8 cellular contexts compared by ENCODE assay signal in the genomic region with DNA sequence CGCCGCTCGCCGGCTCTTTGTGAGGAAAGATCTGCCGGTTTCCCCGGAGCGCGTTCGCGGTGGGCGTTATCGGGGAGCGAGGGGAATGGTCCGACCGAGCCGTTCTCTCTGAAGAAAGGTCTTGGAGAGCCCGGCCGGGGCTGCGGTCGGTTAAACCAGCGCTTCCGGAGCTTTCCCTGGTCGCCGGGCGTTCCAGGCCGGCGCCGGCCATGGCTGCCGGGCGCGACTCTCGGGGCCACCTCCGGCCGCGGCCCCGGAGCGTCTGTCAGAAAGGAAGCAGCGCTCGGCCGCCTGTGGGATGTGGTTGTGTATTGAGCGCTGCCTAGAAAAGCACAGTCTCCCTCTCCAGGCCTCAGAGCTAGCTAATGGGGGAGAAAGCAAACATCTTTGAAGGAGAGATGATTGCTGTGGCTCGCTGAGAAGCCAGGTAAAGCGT. TPM values are rescaled to one million over a fixed set of nuclear protein-coding genes. Genes with fewer than 3 reads are reported as not detected.
A peak's percentile ranks its signal among the peaks of the same experiment; 100 is the strongest.
DNase-seq lines count a peak whose midpoint lies in the region; ATAC-seq and TF ChIP-seq lines count a peak whose summit lies in the region.

No MANE protein-coding gene starts in this region.

- peaks cover 13% of the 10 kb centered on the region for H3K4me1 Mint-ChIP-seq in Calu3 (ENCODE audit: low read depth, unreplicated experiment)

- TF ChIP-seq CTCF in Calu3 (IDR thresholded peaks at IDR 0.05; ENCODE audit: unreplicated experiment): no peak
- TF ChIP-seq CTCF in SU-DHL-6 (IDR thresholded peaks at IDR 0.05; ENCODE audit: insufficient read depth, low read length, poor library complexity, severe bottlenecking): no peak
- no peak for TF ChIP-seq CTCF in uterus (IDR thresholded peaks at IDR 0.05)

- H3K79me2 ChIP-seq in SU-DHL-6 (ENCODE audit: insufficient read depth, low read length): peaks cover 12% of the 10 kb centered on the region

- CTCF ChIA-PET in Calu3 (lab: Charles Lee): interaction anchor here (0.6 kb wide), 2 partner anchors 12 to 71 kb away, joined by 3 to 4 read pairs; no protein-coding TSS in a partner anchor

- H4K20me1 ChIP-seq in SU-DHL-6 (ENCODE audit: low read depth, low read length): peaks cover 13% of the 10 kb centered on the region; the same call in 1 of the 2 replicates

- H3K27me3 Mint-ChIP-seq in Calu3 (ENCODE audit: unreplicated experiment): no peaks in the 10 kb centered on the region

- H3K4me3 ChIP-seq in SU-DHL-6 (ENCODE audit: insufficient read depth, low read length, poor library complexity, severe bottlenecking): peak overlapping the region; percentile 72
- H3K4me3 ChIP-seq in uterus: peak overlapping the region; percentile 69 to 74

- no peaks in the 10 kb centered on the region for H3K9me2 ChIP-seq in SU-DHL-6 (replicated peaks; ENCODE audit: insufficient read depth, low read length)

- no peaks in the 10 kb centered on the region for H3K9me3 Mint-ChIP-seq in Calu3 (ENCODE audit: low read depth, unreplicated experiment)

- peaks cover 9 to 10% of the 10 kb centered on the region in 2 donors for H3K4me1 ChIP-seq in uterus

- no peak for TF ChIP-seq POLR2A in uterus (IDR thresholded peaks at IDR 0.05)

- H3K9me3 ChIP-seq in SU-DHL-6 (ENCODE audit: insufficient read depth, low read length) (no peaks in the 10 kb centered on the region), uterus (no peaks in the 10 kb centered on the region)

- peak; percentile 54 for DNase-seq in Calu3
- DNase-seq in HuH-7.5 (ENCODE audit: low spot score): peak; percentile 44
- peak; percentile 66 for DNase-seq in amniotic epithelial cell (ENCODE audit: low read depth)
- peak; percentile 78 for DNase-seq in left cardiac atrium
- peak; percentile 62 for DNase-seq in pons (ENCODE audit: low spot score)
- DNase-seq in uterus: peak; percentile 39 to 52

- H3K27me3 ChIP-seq in SU-DHL-6 (ENCODE audit: low read length): no peaks in the 10 kb centered on the region
- H3K27me3 ChIP-seq in uterus: no peaks in the 10 kb centered on the region

- intact Hi-C loops in Calu3 (cut with micrococcal nuclease; ENCODE audit: unreplicated experiment): no loop called here
- intact Hi-C loops in left cardiac atrium (cut with DNase I): no loop called here
- intact Hi-C loops in uterus (cut with DNase I; ENCODE audit: low total_unique reads): no loop called here

- peaks cover 32% of the 10 kb centered on the region for H3F3A ChIP-seq in SU-DHL-6 (ENCODE audit: insufficient read depth)

- peak overlapping the region; percentile 70 for H3K27ac Mint-ChIP-seq in Calu3 (ENCODE audit: unreplicated experiment)

- H3K4me3 Mint-ChIP-seq in Calu3 (ENCODE audit: low read depth, unreplicated experiment): peak overlapping the region; percentile 87

- ATAC-seq in GM21390 (IDR thresholded peaks at IDR 0.05; ENCODE audit: unreplicated experiment): peak; percentile 42
- peak; percentile 75 to 79 for ATAC-seq in left cardiac atrium

- peak overlapping the region; percentile 72 for H3K9ac ChIP-seq in SU-DHL-6 (ENCODE audit: low read length)

- no peak overlapping the region for H3K27ac ChIP-seq in SU-DHL-6 (ENCODE audit: low read depth, low read length)
- H3K27ac ChIP-seq in uterus: peak overlapping the region; percentile 95 to 96

- H3K36me3 Mint-ChIP-seq in Calu3 (ENCODE audit: insufficient read depth, unreplicated experiment): peaks cover 30% of the 10 kb centered on the region

- H3K4me2 ChIP-seq in SU-DHL-6 (ENCODE audit: low read depth, low read length, poor library complexity, severe bottlenecking): peak overlapping the region; percentile 79

- H3K36me3 ChIP-seq in SU-DHL-6 (ENCODE audit: low read length) (no peaks in the 10 kb centered on the region), uterus (no peaks in the 10 kb centered on the region)

- no TSS peak for BruUV-seq in Calu3 (replicated peaks; lab: Mats Ljungman, UMichigan)

- peak overlapping the region; percentile 84 for H2AFZ ChIP-seq in SU-DHL-6 (ENCODE audit: low read depth, low read length, severe bottlenecking)

RNA-seq across cellular contexts. Expression of a gene that starts 0.7 kb away (rescaled TPM):
- 37.4 and 37.6 TPM in 2 replicates for total RNA-seq in Calu3 (2022)
- total RNA-seq in left cardiac atrium: 10 to 100 TPM; 51.5 to 74.9 TPM
- total RNA-seq in uterus: 100 to 1,000 TPM in 1 of 4 donors, 10 to 100 TPM in 3; 22.5 to 100 (median 45.5) TPM

RNA-seq across cellular contexts. Expression of a gene that starts 13.7 kb away (rescaled TPM):
- total RNA-seq in Calu3 (2022) (22.9 and 32.2 TPM in 2 replicates), left cardiac atrium (10 to 100 TPM; 14.0 to 22.7 TPM), uterus (10 to 100 TPM in 3 of 4 donors, 1 to 10 TPM in 1; 8.2 to 36.4 (median 13.9) TPM)

RNA-seq across cellular contexts. Expression of a gene that starts 40.6 kb away (rescaled TPM):
- total RNA-seq in Calu3 (2022): 39.4 and 44.6 TPM in 2 replicates
- 10 to 100 TPM; 21.3 to 35.3 TPM for total RNA-seq in left cardiac atrium
- 100 to 1,000 TPM in 2 of 4 donors, 10 to 100 TPM in 2; 73.5 to 108 (median 100) TPM for total RNA-seq in uterus
